ENCODE assay signal across 1 cellular context in the genomic region with DNA sequence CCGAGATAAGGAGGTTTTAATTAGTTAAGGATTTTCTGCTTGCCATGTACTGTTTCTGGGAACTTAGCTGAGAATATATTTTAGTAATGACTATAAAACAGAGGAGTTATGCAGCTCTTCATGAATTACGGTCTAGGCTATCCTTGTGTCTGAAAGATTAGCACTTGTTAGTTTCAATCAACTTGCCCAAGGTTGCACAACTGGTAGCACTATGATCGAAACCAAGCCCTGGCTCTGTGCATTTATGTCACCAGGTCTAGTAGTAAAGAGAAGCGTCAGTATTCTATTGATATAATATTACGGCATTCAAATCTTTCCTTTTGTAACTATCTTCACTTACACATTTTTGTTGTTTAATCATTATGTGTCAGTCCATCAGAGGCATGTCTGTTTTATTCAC.
TF ChIP-seq lines count a peak whose summit lies in the region.

No MANE protein-coding gene starts in this region.

TF ChIP-seq in GM12878, 131 proteins besides CTCF, POLR2A, EP300 and RAD21 (continued from another document):
- TF ChIP-seq, protein P1, sequence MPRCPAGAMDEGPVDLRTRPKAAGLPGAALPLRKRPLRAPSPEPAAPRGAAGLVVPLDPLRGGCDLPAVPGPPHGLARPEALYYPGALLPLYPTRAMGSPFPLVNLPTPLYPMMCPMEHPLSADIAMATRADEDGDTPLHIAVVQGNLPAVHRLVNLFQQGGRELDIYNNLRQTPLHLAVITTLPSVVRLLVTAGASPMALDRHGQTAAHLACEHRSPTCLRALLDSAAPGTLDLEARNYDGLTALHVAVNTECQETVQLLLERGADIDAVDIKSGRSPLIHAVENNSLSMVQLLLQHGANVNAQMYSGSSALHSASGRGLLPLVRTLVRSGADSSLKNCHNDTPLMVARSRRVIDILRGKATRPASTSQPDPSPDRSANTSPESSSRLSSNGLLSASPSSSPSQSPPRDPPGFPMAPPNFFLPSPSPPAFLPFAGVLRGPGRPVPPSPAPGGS (IDR thresholded peaks at IDR 0.05; ENCODE audit: borderline replicate concordance, insufficient read depth, low read depth, low read length, poor library complexity, severe bottlenecking), result no peak
- TF ChIP-seq CHD4 (IDR thresholded peaks at IDR 0.05) (no peak), NBN (IDR thresholded peaks at IDR 0.05) (no peak), ZSCAN29 (IDR thresholded peaks at IDR 0.05) (no peak), SREBF2 (IDR thresholded peaks at IDR 0.05; ENCODE audit: low read length) (no peak), SIX5 (IDR thresholded peaks at IDR 0.05; ENCODE audit: low read depth, low read length, severe bottlenecking) (no peak), RELA (IDR thresholded peaks at IDR 0.05; ENCODE audit: borderline replicate concordance, partially characterized antibody) (no peak)
- TF ChIP-seq, protein P2, sequence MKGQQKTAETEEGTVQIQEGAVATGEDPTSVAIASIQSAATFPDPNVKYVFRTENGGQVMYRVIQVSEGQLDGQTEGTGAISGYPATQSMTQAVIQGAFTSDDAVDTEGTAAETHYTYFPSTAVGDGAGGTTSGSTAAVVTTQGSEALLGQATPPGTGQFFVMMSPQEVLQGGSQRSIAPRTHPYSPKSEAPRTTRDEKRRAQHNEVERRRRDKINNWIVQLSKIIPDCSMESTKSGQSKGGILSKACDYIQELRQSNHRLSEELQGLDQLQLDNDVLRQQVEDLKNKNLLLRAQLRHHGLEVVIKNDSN (IDR thresholded peaks at IDR 0.05; ENCODE audit: borderline replicate concordance, extremely low read length, insufficient read depth, low read depth, low read length), result no peak
- TF ChIP-seq, protein P3, sequence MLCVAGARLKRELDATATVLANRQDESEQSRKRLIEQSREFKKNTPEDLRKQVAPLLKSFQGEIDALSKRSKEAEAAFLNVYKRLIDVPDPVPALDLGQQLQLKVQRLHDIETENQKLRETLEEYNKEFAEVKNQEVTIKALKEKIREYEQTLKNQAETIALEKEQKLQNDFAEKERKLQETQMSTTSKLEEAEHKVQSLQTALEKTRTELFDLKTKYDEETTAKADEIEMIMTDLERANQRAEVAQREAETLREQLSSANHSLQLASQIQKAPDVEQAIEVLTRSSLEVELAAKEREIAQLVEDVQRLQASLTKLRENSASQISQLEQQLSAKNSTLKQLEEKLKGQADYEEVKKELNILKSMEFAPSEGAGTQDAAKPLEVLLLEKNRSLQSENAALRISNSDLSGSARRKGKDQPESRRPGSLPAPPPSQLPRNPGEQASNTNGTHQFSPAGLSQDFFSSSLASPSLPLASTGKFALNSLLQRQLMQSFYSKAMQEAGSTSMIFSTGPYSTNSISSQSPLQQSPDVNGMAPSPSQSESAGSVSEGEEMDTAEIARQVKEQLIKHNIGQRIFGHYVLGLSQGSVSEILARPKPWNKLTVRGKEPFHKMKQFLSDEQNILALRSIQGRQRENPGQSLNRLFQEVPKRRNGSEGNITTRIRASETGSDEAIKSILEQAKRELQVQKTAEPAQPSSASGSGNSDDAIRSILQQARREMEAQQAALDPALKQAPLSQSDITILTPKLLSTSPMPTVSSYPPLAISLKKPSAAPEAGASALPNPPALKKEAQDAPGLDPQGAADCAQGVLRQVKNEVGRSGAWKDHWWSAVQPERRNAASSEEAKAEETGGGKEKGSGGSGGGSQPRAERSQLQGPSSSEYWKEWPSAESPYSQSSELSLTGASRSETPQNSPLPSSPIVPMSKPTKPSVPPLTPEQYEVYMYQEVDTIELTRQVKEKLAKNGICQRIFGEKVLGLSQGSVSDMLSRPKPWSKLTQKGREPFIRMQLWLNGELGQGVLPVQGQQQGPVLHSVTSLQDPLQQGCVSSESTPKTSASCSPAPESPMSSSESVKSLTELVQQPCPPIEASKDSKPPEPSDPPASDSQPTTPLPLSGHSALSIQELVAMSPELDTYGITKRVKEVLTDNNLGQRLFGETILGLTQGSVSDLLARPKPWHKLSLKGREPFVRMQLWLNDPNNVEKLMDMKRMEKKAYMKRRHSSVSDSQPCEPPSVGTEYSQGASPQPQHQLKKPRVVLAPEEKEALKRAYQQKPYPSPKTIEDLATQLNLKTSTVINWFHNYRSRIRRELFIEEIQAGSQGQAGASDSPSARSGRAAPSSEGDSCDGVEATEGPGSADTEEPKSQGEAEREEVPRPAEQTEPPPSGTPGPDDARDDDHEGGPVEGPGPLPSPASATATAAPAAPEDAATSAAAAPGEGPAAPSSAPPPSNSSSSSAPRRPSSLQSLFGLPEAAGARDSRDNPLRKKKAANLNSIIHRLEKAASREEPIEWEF (IDR thresholded peaks at IDR 0.05; ENCODE audit: insufficient replicate concordance, low read depth, low read length), result no peak
